ENCODE assay signal across 8 cellular contexts in the genomic region with DNA sequence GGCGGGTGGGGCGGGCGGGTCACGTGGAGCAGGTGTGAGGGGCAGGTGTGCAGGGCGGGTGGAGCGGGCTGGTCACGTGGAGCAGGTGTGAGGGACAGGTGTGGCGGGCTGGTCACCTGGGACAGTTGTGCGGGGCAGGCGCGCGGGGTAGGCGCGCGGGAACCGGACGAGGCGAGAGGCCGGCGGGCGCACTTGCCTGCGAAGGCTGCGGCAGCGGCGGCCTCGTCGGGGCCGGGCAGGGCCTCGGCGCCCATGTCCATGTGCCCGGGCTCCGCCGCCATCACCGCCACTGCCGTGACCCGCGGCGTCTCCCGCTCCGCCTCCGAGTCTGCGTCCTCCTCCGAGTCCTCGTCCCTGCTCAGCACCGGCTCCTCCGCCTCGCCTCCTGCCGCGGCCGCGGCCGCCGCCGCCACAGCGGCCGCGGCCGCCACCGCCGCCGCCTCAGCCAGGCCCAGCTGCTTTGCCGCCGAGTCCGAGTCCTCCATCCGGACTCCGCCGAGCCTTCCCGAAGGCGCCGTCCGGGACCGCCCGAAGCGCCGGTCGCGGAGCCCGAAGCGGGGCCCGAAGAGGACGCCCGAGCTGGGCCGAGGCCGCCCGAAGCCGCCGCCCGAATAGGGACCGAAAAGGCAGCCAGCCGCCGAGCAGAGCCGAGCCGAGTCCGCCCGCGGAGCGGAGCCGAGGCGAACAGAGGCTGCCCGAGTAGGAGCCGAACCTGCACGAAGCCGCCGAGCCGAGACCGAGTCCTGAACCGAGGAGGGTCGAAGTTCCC. TPM values are rescaled to one million over a fixed set of nuclear protein-coding genes. Genes with fewer than 3 reads are reported as not detected.
DNase-seq lines count a peak whose midpoint lies in the region; TF ChIP-seq lines count a peak whose summit lies in the region.

A gene with protein sequence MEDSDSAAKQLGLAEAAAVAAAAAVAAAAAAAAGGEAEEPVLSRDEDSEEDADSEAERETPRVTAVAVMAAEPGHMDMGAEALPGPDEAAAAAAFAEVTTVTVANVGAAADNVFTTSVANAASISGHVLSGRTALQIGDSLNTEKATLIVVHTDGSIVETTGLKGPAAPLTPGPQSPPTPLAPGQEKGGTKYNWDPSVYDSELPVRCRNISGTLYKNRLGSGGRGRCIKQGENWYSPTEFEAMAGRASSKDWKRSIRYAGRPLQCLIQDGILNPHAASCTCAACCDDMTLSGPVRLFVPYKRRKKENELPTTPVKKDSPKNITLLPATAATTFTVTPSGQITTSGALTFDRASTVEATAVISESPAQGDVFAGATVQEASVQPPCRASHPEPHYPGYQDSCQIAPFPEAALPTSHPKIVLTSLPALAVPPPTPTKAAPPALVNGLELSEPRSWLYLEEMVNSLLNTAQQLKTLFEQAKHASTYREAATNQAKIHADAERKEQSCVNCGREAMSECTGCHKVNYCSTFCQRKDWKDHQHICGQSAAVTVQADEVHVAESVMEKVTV (minus strand): TSS at position 660 of the 769 bp plus-strand sequence. CDS start 175 bp downstream, at position 485.

- H3K9me3 Mint-ChIP-seq in H9 = no peaks in the 10 kb centered on the region; a peak in 2 of 5 replicates

- H3K36me3 ChIP-seq in ES-I3 (ENCODE audit: insufficient read depth, low read length) (no peaks in the 10 kb centered on the region), MG63 (peaks cover 24% of the 10 kb centered on the region), neural cell (ENCODE audit: insufficient read depth, low read length) (no peaks in the 10 kb centered on the region), stomach (peaks cover 0 to 18% (median 14%) of the 10 kb centered on the region in 4 donors)

- TF ChIP-seq POLR2A in stomach (IDR thresholded peaks at IDR 0.05) = no peak

- H2BK12ac ChIP-seq in H9 (ENCODE audit: insufficient read length, low read depth, low read length) = no peak within 1 kb of the TSS

- peaks cover 33% of the 10 kb centered on the region for H3K4me1 ChIP-seq in ES-I3 (ENCODE audit: insufficient read depth, low read length)
- H3K4me1 ChIP-seq in H9 (ENCODE audit: insufficient read depth, low read length) = peaks cover 14% of the 10 kb centered on the region; the same call in 1 of the 2 replicates
- peaks cover 39 to 78% (median 62%) of the 10 kb centered on the region in 4 donors for H3K4me1 ChIP-seq in stomach

- H2BK20ac ChIP-seq in H9 (ENCODE audit: low read depth, low read length, poor library complexity, severe bottlenecking) = no peak within 1 kb of the TSS

- H3K79me1 ChIP-seq in H9 (ENCODE audit: insufficient read depth, low read depth, low read length, poor library complexity, severe bottlenecking) = peaks cover 3% of the 10 kb centered on the region

- H3K4ac ChIP-seq in H9 (ENCODE audit: low read depth, low read length) = no peak within 1 kb of the TSS; the same call in 1 of the 2 replicates

- H3K56ac ChIP-seq in H9 (ENCODE audit: insufficient read length, low read depth, low read length) = no peak within 1 kb of the TSS

- peaks cover 38 to 43% of the 10 kb centered on the region in 2 experiments for H3K4me1 Mint-ChIP-seq in H9

- no peak within 1 kb of the TSS for H2AK5ac ChIP-seq in H9 (ENCODE audit: insufficient read length, low read length)

- H3K9me3 ChIP-seq in ES-I3 (ENCODE audit: control insufficient read depth, insufficient read depth, low read length) = no peaks in the 10 kb centered on the region
- H3K9me3 ChIP-seq in H9 (ENCODE audit: control insufficient read depth, low read depth, low read length) = no peaks in the 10 kb centered on the region
- H3K9me3 ChIP-seq in MG63 = no peaks in the 10 kb centered on the region
- no peaks in the 10 kb centered on the region for H3K9me3 ChIP-seq in neural cell (ENCODE audit: low read length)
- H3K9me3 ChIP-seq in stomach = no peaks in the 10 kb centered on the region

- H3K79me2 ChIP-seq in H9 (ENCODE audit: insufficient read depth, low read length) (peaks cover 13% of the 10 kb centered on the region; the same call in 1 of the 2 replicates), neural cell (replicated peaks; ENCODE audit: insufficient read depth, low read length) (peaks cover 23% of the 10 kb centered on the region)

- H3K4me2 ChIP-seq in H9 (ENCODE audit: insufficient read depth, insufficient read length, low read length) = peak within 1 kb of the TSS; percentile 71
- peak within 1 kb of the TSS; percentile 73 for H3K4me2 ChIP-seq in neural cell (ENCODE audit: low read length)

- peak within 1 kb of the TSS; percentile 80 to 88 for H3K4me3 Mint-ChIP-seq in H9

- peak within 1 kb of the TSS; percentile 50 for H3K27ac ChIP-seq in H9 (ENCODE audit: insufficient read length, low read depth, low read length)
- H3K27ac ChIP-seq in neural cell (ENCODE audit: low read length) = peak within 1 kb of the TSS; percentile 98
- H3K27ac ChIP-seq in stomach = peak within 1 kb of the TSS; percentile 95 to 100 (median 99)

- no peak within 1 kb of the TSS for H3K23ac ChIP-seq in H9 (ENCODE audit: insufficient read length, low read depth, low read length)

- H3K9ac ChIP-seq in ES-I3 (ENCODE audit: low read depth, low read length) (peak within 1 kb of the TSS; percentile 74), H9 (ENCODE audit: extremely low read depth, insufficient read length, low read length) (peak within 1 kb of the TSS; percentile 81), neural cell (ENCODE audit: low read length) (peak within 1 kb of the TSS; percentile 96)

- peaks cover 6 to 17% (median 15%) of the 10 kb centered on the region in 3 experiments for H3K36me3 Mint-ChIP-seq in H9 (ENCODE audit: insufficient read depth in 1 of 3, low read depth in 3 of 3)

- peak within 1 kb of the TSS; percentile 99 for H3K14ac ChIP-seq in H9 (ENCODE audit: insufficient read depth, low read length)

- H3K4me3 ChIP-seq in MG63 (peak within 1 kb of the TSS; percentile 85), fibroblast of villous mesenchyme (ENCODE audit: low read depth, low read length) (peak within 1 kb of the TSS; percentile 71), neural cell (ENCODE audit: low read length) (peak within 1 kb of the TSS; percentile 85), stomach (peak within 1 kb of the TSS; percentile 75 to 94 (median 91))

- no peaks in the 10 kb centered on the region for H4K20me1 ChIP-seq in H9 (ENCODE audit: control insufficient read depth, insufficient read depth, insufficient read length)
- H4K20me1 ChIP-seq in neural cell (ENCODE audit: insufficient read depth) = no peaks in the 10 kb centered on the region

- H3K23me2 ChIP-seq in H9 (ENCODE audit: insufficient read length, low read depth, low read length, poor library complexity, severe bottlenecking) = no peaks in the 10 kb centered on the region

- no peak within 1 kb of the TSS for H2BK15ac ChIP-seq in H9 (ENCODE audit: low read depth, low read length)

- H3K27me3 ChIP-seq in H9 (ENCODE audit: insufficient read depth, low read length) (no peaks in the 10 kb centered on the region), MG63 (no peaks in the 10 kb centered on the region), neural cell (ENCODE audit: insufficient read depth, low read depth, low read length) (no peaks in the 10 kb centered on the region), stomach (no peaks in the 10 kb centered on the region)

- no peak within 1 kb of the TSS for H4K91ac ChIP-seq in H9 (ENCODE audit: insufficient read length, low read depth, low read length)

- H3K27ac Mint-ChIP-seq in H9 = peak within 1 kb of the TSS; percentile 95 to 98 (median 96)

- peak; percentile 13 for TF ChIP-seq RAD21 in neural cell (conservative IDR thresholded peaks at IDR 0.05)

- H4K5ac ChIP-seq in H9 (ENCODE audit: insufficient read length, low read depth, low read length) = no peak within 1 kb of the TSS

- WGBS in H9 (ENCODE audit: extremely low coverage, insufficient read length, low lambda C conversion rate) = no CpG with 5 or more reads among the region's 108 CpGs
- 0 to 2% (median 2%) methylated on average over 15 to 108 of the region's 108 CpGs for WGBS in stomach, 5 donors

- peak; percentile 97 for DNase-seq in H9
- DNase-seq in MG63 = peak; percentile 95
- peak; percentile 58 for DNase-seq in SIG-M5 (lab: John Stamatoyannopoulos, UW)
- DNase-seq in activated gamma-delta T cell treated with Interleukin-2 at 50 U/mL for 16 hours = peak; percentile 99
- DNase-seq in fibroblast of villous mesenchyme (ENCODE audit: low read depth) = peak; percentile 98
- DNase-seq in stomach = peak; percentile 99

- no peak within 1 kb of the TSS for H2BK5ac ChIP-seq in H9 (ENCODE audit: insufficient read length, low read length)

- no peak within 1 kb of the TSS for H2AFZ ChIP-seq in H9 (ENCODE audit: low read length)
- H2AFZ ChIP-seq in neural cell (ENCODE audit: low read depth, low read length) = peak within 1 kb of the TSS; percentile 65

- TF ChIP-seq CTCF in H9 (conservative IDR thresholded peaks at IDR 0.05) (no peak), fibroblast of villous mesenchyme (IDR thresholded peaks at IDR 0.05; ENCODE audit: insufficient read depth, low read depth, low read length) (no peak), neural cell (IDR thresholded peaks at IDR 0.05; ENCODE audit: poor library complexity, severe bottlenecking) (no peak), stomach (IDR thresholded peaks at IDR 0.05) (no peak)

- intact Hi-C loops in stomach (cut with DNase I; ENCODE audit: low total_unique reads) = no loop called here

- no peak within 1 kb of the TSS for H3T11ph ChIP-seq in H9 (ENCODE audit: low read length)

- H3F3A ChIP-seq in neural cell (ENCODE audit: insufficient read depth, low read length, poor library complexity, severe bottlenecking) = no peaks in the 10 kb centered on the region

- no peak within 1 kb of the TSS for H2BK120ac ChIP-seq in H9 (ENCODE audit: low read depth, low read length, poor library complexity, severe bottlenecking)

- peak within 1 kb of the TSS; percentile 98 for H3K18ac ChIP-seq in H9 (ENCODE audit: insufficient read length, low read depth, low read length)

- TF ChIP-seq EP300 in neural cell (conservative IDR thresholded peaks at IDR 0.05; ENCODE audit: poor library complexity, severe bottlenecking) (peak; percentile 31), stomach (IDR thresholded peaks at IDR 0.05) (no peak)

- H4K8ac ChIP-seq in H9 (replicated peaks; ENCODE audit: insufficient read length, low read depth, low read length) = no peak within 1 kb of the TSS

- no peaks in the 10 kb centered on the region for H3K9me2 ChIP-seq in neural cell (ENCODE audit: insufficient read depth, low read length)

- H3K27me3 Mint-ChIP-seq in H9 (ENCODE audit: low read depth) = no peaks in the 10 kb centered on the region; the same call in 1 of the 2 replicates

TF ChIP-seq in neural cell, 6 proteins besides CTCF, POLR2A, EP300 and RAD21 (continues in another document):
- peak; percentile 28 for TF ChIP-seq SMC3 (conservative IDR thresholded peaks at IDR 0.05; ENCODE audit: poor library complexity)

RNA-seq across cellular contexts. Expression of the gene that starts here (rescaled TPM):
- total RNA-seq in H9 (2021) (67.3 and 68.6 TPM in 2 replicates), fibroblast of villous mesenchyme (33.7 and 33.8 TPM in 2 replicates), stomach (100 to 1,000 TPM in 1 of 5 donors, 10 to 100 TPM in 4; 12.3 to 111 (median 29.4) TPM)
- total RNA-seq in MG63 (2014; rRNA removed; shearing (Covaris generic); ENCODE audit: low replicate concordance) = 14.8 and 34.6 TPM in 2 replicates
- polyA plus RNA-seq in neural cell (87.6 and 94.9 TPM in 2 replicates), stomach (10 to 100 TPM; 41.4 to 51.8 (median 45.1) TPM)
- 80.2 and 94.0 TPM in 2 replicates for polyA minus RNA-seq in neural cell

Comparison
In these comparisons a context has a peak if more than half of its experiments do, and no peak if none do; other contexts are left out.
1. Peak in every context shown above with its lines: DNase-seq, H3K4me3 ChIP-seq and H3K27ac ChIP-seq.